13 cellular contexts compared by ENCODE assay signal in the genomic region with DNA sequence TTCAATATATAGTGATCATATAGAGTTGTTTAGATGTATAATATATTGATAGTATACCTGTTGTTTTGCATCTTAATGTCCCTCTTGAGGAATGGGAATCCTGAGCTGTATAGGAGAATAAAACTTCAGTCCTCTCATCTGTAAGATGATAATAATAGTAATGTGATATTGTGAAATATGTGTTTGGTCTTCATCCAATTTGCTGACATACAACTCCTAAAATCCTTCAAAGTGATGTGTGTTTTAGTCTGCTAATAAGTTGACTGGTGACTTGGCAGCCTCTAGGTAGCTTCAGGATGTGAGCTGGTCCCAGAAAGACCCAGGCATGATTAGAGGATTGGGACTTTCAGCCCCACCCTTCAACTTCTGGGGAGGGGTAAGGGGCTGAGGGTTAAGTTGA.
"Had no signal": no experiment of that assay in that cellular context is flagged by ENCODE, and none has a peak within 500 bp of the region (broad histone marks: within the 10 kb centered on the region; RNA-seq: fewer than 3 reads in every experiment).

No MANE protein-coding gene starts in this region.

- H3K27me3 ChIP-seq: brain microvascular endothelial cell, right atrium auricular region, suprapubic skin had no signal

- H3K36me3 ChIP-seq: brain microvascular endothelial cell, right atrium auricular region, suprapubic skin had no signal

- H3K27ac ChIP-seq: brain microvascular endothelial cell, right atrium auricular region, suprapubic skin had no signal

- DNase-seq: activated B cell treated with CpG ODN at 0.5 μM for 24 hours; activated CD4-positive, alpha-beta T cell treated with anti-CD3 and anti-CD28 coated beads, Interleukin-2, amount 10 ng/mL, durations not matched to agents 7 days and 5 days; activated gamma-delta T cell treated with Interleukin-2 at 50 U/mL for 16 hours; brain microvascular endothelial cell; effector CD8-positive, alpha-beta T cell; posterior cingulate gyrus; small intestine; stimulated activated CD4-positive, alpha-beta T cell treated with anti-CD3 and anti-CD28 coated beads, Interleukin-4, amount 100 ng/mL, for 4 hours; stimulated activated CD8-positive, alpha-beta memory T cell treated with anti-CD3 and anti-CD28 coated beads, Interleukin-4, amount 100 ng/mL, for 48 hours; stimulated activated naive CD8-positive, alpha-beta T cell treated with anti-CD3 and anti-CD28 coated beads, Interleukin-15, Interleukin-2, amounts not matched to agents 100 U/mL and 50 U/mL, for 24 hours; T-helper 17 cell had no signal

- H3K4me1 ChIP-seq: right atrium auricular region, suprapubic skin had no signal

- H3K9me3 ChIP-seq: right atrium auricular region, suprapubic skin had no signal

- H3K4me3 ChIP-seq: right atrium auricular region, suprapubic skin had no signal
